8 cellular contexts compared by ENCODE assay signal in the genomic region with DNA sequence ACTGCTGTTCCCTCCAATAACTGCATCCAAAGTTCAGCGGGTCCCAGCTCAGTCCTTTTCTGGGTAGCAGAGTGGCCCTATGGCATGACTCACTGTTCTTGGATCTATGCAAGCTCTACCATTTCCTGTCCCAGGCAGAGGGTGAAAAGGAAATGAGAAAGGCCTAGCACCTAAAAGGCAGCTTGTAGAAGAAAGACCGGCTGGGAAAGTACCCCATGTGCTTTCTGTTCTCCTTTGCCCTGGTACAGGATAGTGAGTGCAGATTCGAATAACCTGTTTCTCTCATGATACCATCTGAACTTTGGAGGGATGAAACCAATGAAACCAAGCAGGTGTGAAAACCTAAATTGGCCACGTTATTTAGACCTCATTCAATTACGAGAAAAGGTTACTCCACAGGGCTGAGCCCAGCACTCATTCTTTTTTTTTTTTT. TPM values are rescaled to one million over a fixed set of nuclear protein-coding genes. Genes with fewer than 3 reads are reported as not detected.
DNase-seq lines count a peak whose midpoint lies in the region; ATAC-seq, FAIRE-seq and TF ChIP-seq lines count a peak whose summit lies in the region.

No MANE protein-coding gene starts in this region.

- H2AFZ ChIP-seq in HepG2 (ENCODE audit: low read length): no peak overlapping the region

- BruUV-seq in HepG2 (replicated peaks; lab: Mats Ljungman, UMichigan): no TSS peak

- POLR2A ChIA-PET in HepG2 (lab: Yijun Ruan, JAX): interaction anchor here (0.9 kb wide), 1 partner anchor 12 kb away, joined by 4 read pairs; a partner anchor contains a TSS

- DNase-seq in HepG2 (ENCODE audit: low spot score) (no peak), T-helper 22 cell (ENCODE audit: low read depth) (peak; percentile 65), bronchial epithelial cell (ENCODE audit: low read depth) (peak; percentile 71), coronary artery (ENCODE audit: low spot score) (no peak), NCI-H1436 treated with DMSO at 0.1 percent for 48 hours (lab: John Stamatoyannopoulos, UW) (no peak)
- DNase-seq in stimulated activated CD4-positive, alpha-beta T cell treated with anti-CD3 and anti-CD28 coated beads, Interleukin-2, amount 100 ng/mL, for 48 hours: peak; percentile 47 to 54

- in situ Hi-C loops in HepG2 (cut with HindIII; ENCODE audit: extremely low pct_ligation_motif_present, low pct_unique_long_range_greater_than_20kb): no loop called here

- intact Hi-C loops in HepG2 (cut with micrococcal nuclease; ENCODE audit: unreplicated experiment): no loop called here

- no peak for TF ChIP-seq POLR2A in HepG2 (IDR thresholded peaks at IDR 0.05; ENCODE audit: insufficient read depth in 1 of 2, low read depth in 2 of 2, low read length in 2 of 2)

- 71% methylated on average over 5 of the region's 5 CpGs for WGBS in liver
- WGBS in HepG2 (ENCODE audit: low lambda C conversion rate): 91% methylated on average over 5 of the region's 5 CpGs

- TF ChIP-seq EP300 in HepG2 (IDR thresholded peaks at IDR 0.05; ENCODE audit: low read depth in 2 of 2, low read length in 2 of 2) (no peak), HepG2 (CRISPR knock-in tag; IDR thresholded peaks at IDR 0.05; ENCODE audit: borderline replicate concordance) (no peak)

- H3K36me3 ChIP-seq in liver (ENCODE audit: control insufficient read depth in 4 of 4, insufficient read depth in 3 of 4, low read depth in 1 of 4, low read length in 3 of 4) (peaks cover 5 to 18% (median 14%) of the 10 kb centered on the region in 4 donors), HepG2 (replicated peaks in 1 of 2; ENCODE audit: control insufficient read depth in 1 of 2, insufficient read depth in 2 of 2, low read length in 2 of 2) (peaks cover 3 to 12% of the 10 kb centered on the region in 2 experiments; a peak in 4 of 5 replicates), bronchial epithelial cell (ENCODE audit: control insufficient read depth, insufficient read depth, low read length) (peaks cover 5% of the 10 kb centered on the region)

- TF ChIP-seq CTCF in liver (IDR thresholded peaks at IDR 0.05; ENCODE audit: low read depth, low read length, missing input control): no peak
- no peak for TF ChIP-seq CTCF in HepG2 (CRISPR knock-in tag; IDR thresholded peaks at IDR 0.05)
- TF ChIP-seq CTCF in bronchial epithelial cell (IDR thresholded peaks at IDR 0.05; ENCODE audit: insufficient read depth, low read length, severe bottlenecking): no peak
- no peak for TF ChIP-seq CTCF in coronary artery (IDR thresholded peaks at IDR 0.05)

- H3K9me3 ChIP-seq in liver (ENCODE audit: control insufficient read depth in 4 of 4, low read length in 3 of 4) (no peaks in the 10 kb centered on the region), HepG2 (ENCODE audit: low read length) (no peaks in the 10 kb centered on the region)

- FAIRE-seq in HepG2 (lab: Jason Lieb, UNC) (no peak), bronchial epithelial cell (lab: Jason Lieb, UNC) (no peak)

- ATAC-seq in HepG2 (no peak), HG03280 (IDR thresholded peaks at IDR 0.05; ENCODE audit: unreplicated experiment) (peak; percentile 93)

- H3K4me3 ChIP-seq in liver (ENCODE audit: low read depth in 1 of 3, low read length in 3 of 3): no peak overlapping the region
- no peak overlapping the region for H3K4me3 ChIP-seq in HepG2 (replicated peaks in 1 of 3; ENCODE audit: insufficient read depth in 1 of 3, low read depth in 2 of 3, low read length in 3 of 3)
- no peak overlapping the region for H3K4me3 ChIP-seq in bronchial epithelial cell (ENCODE audit: low read depth, low read length)
- no peak overlapping the region for H3K4me3 ChIP-seq in coronary artery

- H3K79me2 ChIP-seq in HepG2 (ENCODE audit: insufficient read depth, low read length): no peaks in the 10 kb centered on the region

- H3K4me2 ChIP-seq in HepG2 (ENCODE audit: low read depth, low read length): no peak overlapping the region

- H3K27ac ChIP-seq in liver (ENCODE audit: low read depth in 1 of 2, low read length in 2 of 2) (no peak overlapping the region), HepG2 (ENCODE audit: extremely low read length, insufficient read depth, low read length) (no peak overlapping the region), coronary artery (no peak overlapping the region)

- TF ChIP-seq RAD21 in liver (IDR thresholded peaks at IDR 0.05) (no peak), HepG2 (CRISPR knock-in tag; IDR thresholded peaks at IDR 0.05) (no peak)

- H4K20me1 ChIP-seq in HepG2 (ENCODE audit: insufficient read depth, low read length): no peaks in the 10 kb centered on the region

- CTCF ChIA-PET in HepG2 (lab: Yijun Ruan, JAX; ENCODE audit: low intra/inter-chr PET ratio, low total read pairs): no interaction called here

- no peak overlapping the region for H3K9ac ChIP-seq in liver (ENCODE audit: low read depth in 1 of 2, low read length in 2 of 2)
- no peak overlapping the region for H3K9ac ChIP-seq in HepG2 (ENCODE audit: insufficient read depth, low read depth, low read length)

- H3K4me1 ChIP-seq in liver (ENCODE audit: control insufficient read depth in 4 of 4, insufficient read depth in 4 of 4, low read length in 3 of 4) (no peaks in the 10 kb centered on the region), HepG2 (ENCODE audit: insufficient read depth, low read length) (no peaks in the 10 kb centered on the region)

- no peaks in the 10 kb centered on the region for H3K27me3 ChIP-seq in liver (ENCODE audit: control insufficient read depth in 4 of 4, insufficient read depth in 4 of 4, low read length in 3 of 4)
- no peaks in the 10 kb centered on the region; a peak in 1 of 5 replicates for H3K27me3 ChIP-seq in HepG2 (ENCODE audit: control insufficient read depth in 1 of 2, insufficient read depth in 2 of 2, low read length in 2 of 2)
- H3K27me3 ChIP-seq in bronchial epithelial cell (ENCODE audit: control insufficient read depth, insufficient read depth, low read length): no peaks in the 10 kb centered on the region

RNA-seq across cellular contexts. Expression of a gene that starts 12.7 kb away (rescaled TPM):
- 1 to 10 TPM in 1 of 2 donors, under 1 TPM in 1; 0.08 to 5.8 TPM for total RNA-seq in liver
- under 1 TPM in 1 of 2 donors, not detected in 1; 0.28 TPM for polyA plus RNA-seq in liver
- 7.8 and 8.1 TPM in 2 replicates for total RNA-seq in HepG2 (2016; rRNA removed; fragmentation: Illumina TruSeq; extraction: Trizol)
- 1.3 and 1.4 TPM in 2 replicates for total RNA-seq in HepG2 (2016; cell fraction: cytosol; rRNA removed; fragmentation: Illumina TruSeq; extraction: Trizol; ENCODE audit: low read depth)
- total RNA-seq in HepG2 (2016; cell fraction: insoluble cytoplasmic fraction; rRNA removed; fragmentation: Illumina TruSeq; extraction: Trizol): 7.4 and 8.8 TPM in 2 replicates
- 4.8 TPM in 2 replicates for total RNA-seq in HepG2 (2016; cell fraction: membrane; rRNA removed; fragmentation: Illumina TruSeq; extraction: Trizol)
- total RNA-seq in HepG2 (2016; cell fraction: nucleus; rRNA removed; fragmentation: Illumina TruSeq; extraction: Trizol): 4.1 and 5.0 TPM in 2 replicates
- polyA plus RNA-seq in HepG2 (2011; rRNA removed): 1.9 and 2.7 TPM in 2 replicates
- 1.5 and 1.9 TPM in 2 replicates for polyA plus RNA-seq in HepG2 (2011; cell fraction: cytosol; rRNA removed)
- polyA plus RNA-seq in HepG2 (2011; cell fraction: nucleus; rRNA removed): 1.1 and 2.3 TPM in 2 replicates
- 1.1 and 1.9 TPM in 2 replicates for polyA plus RNA-seq in HepG2 (2012)
- 0.50 and 0.65 TPM in 2 replicates for polyA plus RNA-seq in HepG2 (2016; cell fraction: cytosol; fragmentation: Illumina TruSeq; extraction: Trizol; ENCODE audit: low read depth)
- 5.0 and 5.9 TPM in 2 replicates for polyA plus RNA-seq in HepG2 (2016; cell fraction: insoluble cytoplasmic fraction; fragmentation: Illumina TruSeq; extraction: Trizol; ENCODE audit: low read depth)
- 1.5 and 1.6 TPM in 2 replicates for polyA plus RNA-seq in HepG2 (2016; cell fraction: membrane; fragmentation: Illumina TruSeq; extraction: Trizol; ENCODE audit: low read depth)
- polyA plus RNA-seq in HepG2 (2016; cell fraction: nucleus; fragmentation: Illumina TruSeq; extraction: Trizol; ENCODE audit: insufficient read depth, low read depth): 3.6 and 4.4 TPM in 2 replicates
- polyA minus RNA-seq in HepG2 (2011; rRNA and poly(A)+ RNA removed; ENCODE audit: low replicate concordance): 5.0 and 17.7 TPM in 2 replicates
- polyA minus RNA-seq in HepG2 (2011; cell fraction: cytosol; rRNA and poly(A)+ RNA removed): 4.4 and 5.5 TPM in 2 replicates
- polyA minus RNA-seq in HepG2 (2011; cell fraction: nucleus; rRNA and poly(A)+ RNA removed): 3.0 and 5.7 TPM in 2 replicates
- total RNA-seq in bronchial epithelial cell: 0.53 and 0.64 TPM in 2 replicates

RNA-seq across cellular contexts. Expression of a gene that starts 15.0 kb away (rescaled TPM):
- 1 to 10 TPM; 1.2 to 1.8 TPM for total RNA-seq in liver
- polyA plus RNA-seq in liver: 1 to 10 TPM in 1 of 2 donors, under 1 TPM in 1; 0.31 to 1.1 TPM
- 0.90 and 0.95 TPM in 2 replicates for total RNA-seq in HepG2 (2016; rRNA removed; fragmentation: Illumina TruSeq; extraction: Trizol)
- 0.20 and 0.79 TPM in 2 replicates for total RNA-seq in HepG2 (2016; cell fraction: cytosol; rRNA removed; fragmentation: Illumina TruSeq; extraction: Trizol; ENCODE audit: low read depth)
- 0.64 and 0.82 TPM in 2 replicates for total RNA-seq in HepG2 (2016; cell fraction: insoluble cytoplasmic fraction; rRNA removed; fragmentation: Illumina TruSeq; extraction: Trizol)
- total RNA-seq in HepG2 (2016; cell fraction: membrane; rRNA removed; fragmentation: Illumina TruSeq; extraction: Trizol): 0.62 and 0.93 TPM in 2 replicates
- total RNA-seq in HepG2 (2016; cell fraction: nucleus; rRNA removed; fragmentation: Illumina TruSeq; extraction: Trizol): 0.53 and 1.1 TPM in 2 replicates
- polyA plus RNA-seq in HepG2 (2011; rRNA removed): 1.0 and 1.7 TPM in 2 replicates
- 1.4 and 1.5 TPM in 2 replicates for polyA plus RNA-seq in HepG2 (2011; cell fraction: cytosol; rRNA removed)
- 1.6 and 1.9 TPM in 2 replicates for polyA plus RNA-seq in HepG2 (2011; cell fraction: nucleus; rRNA removed)
- polyA plus RNA-seq in HepG2 (2012): 0.50 and 1.1 TPM in 2 replicates
- polyA plus RNA-seq in HepG2 (2016; cell fraction: cytosol; fragmentation: Illumina TruSeq; extraction: Trizol; ENCODE audit: low read depth): 0.24 and 0.38 TPM in 2 replicates
- 0.46 and 0.98 TPM in 2 replicates for polyA plus RNA-seq in HepG2 (2016; cell fraction: insoluble cytoplasmic fraction; fragmentation: Illumina TruSeq; extraction: Trizol; ENCODE audit: low read depth)
- 0.48 and 0.70 TPM in 2 replicates for polyA plus RNA-seq in HepG2 (2016; cell fraction: membrane; fragmentation: Illumina TruSeq; extraction: Trizol; ENCODE audit: low read depth)
- polyA plus RNA-seq in HepG2 (2016; cell fraction: nucleus; fragmentation: Illumina TruSeq; extraction: Trizol; ENCODE audit: insufficient read depth, low read depth): 1.5 and 1.7 TPM in 2 replicates
- polyA minus RNA-seq in HepG2 (2011; rRNA and poly(A)+ RNA removed; ENCODE audit: low replicate concordance): 1.6 and 53.3 TPM in 2 replicates
- polyA minus RNA-seq in HepG2 (2011; cell fraction: cytosol; rRNA and poly(A)+ RNA removed): 0.49 and 1.2 TPM in 2 replicates
- 0.87 and 1.0 TPM in 2 replicates for polyA minus RNA-seq in HepG2 (2011; cell fraction: nucleus; rRNA and poly(A)+ RNA removed)
- total RNA-seq in bronchial epithelial cell: 0.38 and 0.53 TPM in 2 replicates

RNA-seq across cellular contexts. Expression of a gene that starts 42.4 kb away (rescaled TPM):
- total RNA-seq in liver (10 to 100 TPM; 12.3 to 15.3 TPM), HepG2 (2016; rRNA removed; fragmentation: Illumina TruSeq; extraction: Trizol) (42.2 and 45.1 TPM in 2 replicates), bronchial epithelial cell (21.3 and 26.1 TPM in 2 replicates)
- polyA plus RNA-seq in liver (100 to 1,000 TPM in 1 of 2 donors, 10 to 100 TPM in 1; 80.0 to 107 TPM), HepG2 (2011; rRNA removed) (47.7 and 53.7 TPM in 2 replicates)
- total RNA-seq in HepG2 (2016; cell fraction: cytosol; rRNA removed; fragmentation: Illumina TruSeq; extraction: Trizol; ENCODE audit: low read depth): 60.5 and 83.6 TPM in 2 replicates
- 42.9 and 47.7 TPM in 2 replicates for total RNA-seq in HepG2 (2016; cell fraction: insoluble cytoplasmic fraction; rRNA removed; fragmentation: Illumina TruSeq; extraction: Trizol)
- 57.6 and 76.2 TPM in 2 replicates for total RNA-seq in HepG2 (2016; cell fraction: membrane; rRNA removed; fragmentation: Illumina TruSeq; extraction: Trizol)
- 22.4 and 23.6 TPM in 2 replicates for total RNA-seq in HepG2 (2016; cell fraction: nucleus; rRNA removed; fragmentation: Illumina TruSeq; extraction: Trizol)
- 50.2 and 99.7 TPM in 2 replicates for polyA plus RNA-seq in HepG2 (2011; cell fraction: cytosol; rRNA removed)
- 28.3 and 28.6 TPM in 2 replicates for polyA plus RNA-seq in HepG2 (2011; cell fraction: nucleus; rRNA removed)
- polyA plus RNA-seq in HepG2 (2012): 37.0 and 41.4 TPM in 2 replicates
- polyA plus RNA-seq in HepG2 (2016; cell fraction: cytosol; fragmentation: Illumina TruSeq; extraction: Trizol; ENCODE audit: low read depth): 126 and 179 TPM in 2 replicates
- polyA plus RNA-seq in HepG2 (2016; cell fraction: insoluble cytoplasmic fraction; fragmentation: Illumina TruSeq; extraction: Trizol; ENCODE audit: low read depth): 92.6 and 104 TPM in 2 replicates
- polyA plus RNA-seq in HepG2 (2016; cell fraction: membrane; fragmentation: Illumina TruSeq; extraction: Trizol; ENCODE audit: low read depth): 107 and 132 TPM in 2 replicates
- polyA plus RNA-seq in HepG2 (2016; cell fraction: nucleus; fragmentation: Illumina TruSeq; extraction: Trizol; ENCODE audit: insufficient read depth, low read depth): 69.7 and 73.2 TPM in 2 replicates
- polyA minus RNA-seq in HepG2 (2011; rRNA and poly(A)+ RNA removed; ENCODE audit: low replicate concordance): 22.5 and 22.6 TPM in 2 replicates
- polyA minus RNA-seq in HepG2 (2011; cell fraction: cytosol; rRNA and poly(A)+ RNA removed): 17.3 and 24.3 TPM in 2 replicates
- polyA minus RNA-seq in HepG2 (2011; cell fraction: nucleus; rRNA and poly(A)+ RNA removed): 8.5 and 13.6 TPM in 2 replicates

RNA-seq across cellular contexts. Expression of a gene that starts 42.6 kb away (rescaled TPM):
- total RNA-seq in liver (10 to 100 TPM; 11.9 to 19.8 TPM), HepG2 (2016; rRNA removed; fragmentation: Illumina TruSeq; extraction: Trizol) (44.5 and 45.1 TPM in 2 replicates), bronchial epithelial cell (150 and 200 TPM in 2 replicates)
- polyA plus RNA-seq in liver (10 to 100 TPM; 20.1 to 27.7 TPM), HepG2 (2011; rRNA removed) (16.7 and 20.4 TPM in 2 replicates)
- total RNA-seq in HepG2 (2016; cell fraction: cytosol; rRNA removed; fragmentation: Illumina TruSeq; extraction: Trizol; ENCODE audit: low read depth): 20.2 and 21.9 TPM in 2 replicates
- total RNA-seq in HepG2 (2016; cell fraction: insoluble cytoplasmic fraction; rRNA removed; fragmentation: Illumina TruSeq; extraction: Trizol): 43.7 and 44.8 TPM in 2 replicates
- 44.2 and 51.0 TPM in 2 replicates for total RNA-seq in HepG2 (2016; cell fraction: membrane; rRNA removed; fragmentation: Illumina TruSeq; extraction: Trizol)
- 17.2 and 23.9 TPM in 2 replicates for total RNA-seq in HepG2 (2016; cell fraction: nucleus; rRNA removed; fragmentation: Illumina TruSeq; extraction: Trizol)
- 27.1 and 29.0 TPM in 2 replicates for polyA plus RNA-seq in HepG2 (2011; cell fraction: cytosol; rRNA removed)
- 19.8 and 21.2 TPM in 2 replicates for polyA plus RNA-seq in HepG2 (2011; cell fraction: nucleus; rRNA removed)
- polyA plus RNA-seq in HepG2 (2012): 14.6 and 15.5 TPM in 2 replicates
- polyA plus RNA-seq in HepG2 (2016; cell fraction: cytosol; fragmentation: Illumina TruSeq; extraction: Trizol; ENCODE audit: low read depth): 23.2 and 28.8 TPM in 2 replicates
- polyA plus RNA-seq in HepG2 (2016; cell fraction: insoluble cytoplasmic fraction; fragmentation: Illumina TruSeq; extraction: Trizol; ENCODE audit: low read depth): 43.3 and 55.1 TPM in 2 replicates
- polyA plus RNA-seq in HepG2 (2016; cell fraction: membrane; fragmentation: Illumina TruSeq; extraction: Trizol; ENCODE audit: low read depth): 46.7 and 49.7 TPM in 2 replicates
- polyA plus RNA-seq in HepG2 (2016; cell fraction: nucleus; fragmentation: Illumina TruSeq; extraction: Trizol; ENCODE audit: insufficient read depth, low read depth): 31.7 and 35.3 TPM in 2 replicates
- 23.4 and 40.0 TPM in 2 replicates for polyA minus RNA-seq in HepG2 (2011; rRNA and poly(A)+ RNA removed; ENCODE audit: low replicate concordance)
- polyA minus RNA-seq in HepG2 (2011; cell fraction: cytosol; rRNA and poly(A)+ RNA removed): 12.6 and 16.6 TPM in 2 replicates
- polyA minus RNA-seq in HepG2 (2011; cell fraction: nucleus; rRNA and poly(A)+ RNA removed): 11.7 and 13.6 TPM in 2 replicates

Comparison
In these comparisons a context has a peak if more than half of its experiments do, and no peak if none do; other contexts are left out.
1. DNase-seq: peak in T-helper 22 cell (single experiment), bronchial epithelial cell (single experiment) and stimulated activated CD4-positive, alpha-beta T cell treated with anti-CD3 and anti-CD28 coated beads, Interleukin-2, amount 100 ng/mL, for 48 hours (2 of 2); none in HepG2 (single experiment), coronary artery (single experiment) and NCI-H1436 treated with DMSO at 0.1 percent for 48 hours (single experiment).